1 cellular context compared by ENCODE assay signal in the genomic region with DNA sequence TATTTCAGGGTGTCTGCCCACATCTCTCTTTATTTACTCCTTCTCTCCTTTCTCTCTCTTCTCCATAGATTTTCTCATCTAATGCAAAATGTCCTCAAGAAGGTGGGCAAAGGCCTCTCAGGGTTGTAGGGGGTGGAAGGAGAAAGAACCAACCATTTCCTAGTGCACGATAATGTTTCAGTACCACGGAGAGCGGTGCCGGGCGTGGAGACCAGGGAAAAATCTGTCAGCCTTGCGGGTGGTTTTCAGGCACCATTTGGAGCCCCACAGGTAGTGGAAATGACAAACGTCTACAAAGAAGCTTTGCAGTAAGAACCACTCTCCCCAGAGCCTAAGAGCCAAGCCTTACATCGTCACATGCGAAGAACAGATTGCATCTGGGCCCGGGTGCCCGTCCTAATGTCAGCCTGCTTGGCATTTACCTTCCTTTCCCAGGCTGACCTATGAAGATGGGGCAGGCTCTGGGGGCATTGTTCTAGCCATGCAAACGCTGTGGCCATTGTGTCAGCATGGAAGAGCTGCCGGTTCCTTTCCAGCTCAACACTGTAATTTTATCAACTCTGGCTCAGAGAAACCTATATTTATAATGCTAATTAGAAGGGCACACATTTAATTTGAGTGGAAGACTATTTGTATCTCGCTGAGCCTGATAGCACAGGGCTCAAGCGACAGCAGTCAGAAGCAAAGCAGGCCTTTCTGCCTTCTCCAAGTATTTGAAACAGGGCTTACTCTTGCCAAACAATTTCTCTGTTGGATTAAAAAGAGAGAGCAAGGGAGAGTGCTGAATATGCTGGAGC.
TF ChIP-seq lines count a peak whose summit lies in the region.

No MANE protein-coding gene starts in this region.

TF ChIP-seq in WTC11, 78 proteins besides CTCF, POLR2A, EP300 and RAD21 (continued from another document):
- TF ChIP-seq, protein P1, sequence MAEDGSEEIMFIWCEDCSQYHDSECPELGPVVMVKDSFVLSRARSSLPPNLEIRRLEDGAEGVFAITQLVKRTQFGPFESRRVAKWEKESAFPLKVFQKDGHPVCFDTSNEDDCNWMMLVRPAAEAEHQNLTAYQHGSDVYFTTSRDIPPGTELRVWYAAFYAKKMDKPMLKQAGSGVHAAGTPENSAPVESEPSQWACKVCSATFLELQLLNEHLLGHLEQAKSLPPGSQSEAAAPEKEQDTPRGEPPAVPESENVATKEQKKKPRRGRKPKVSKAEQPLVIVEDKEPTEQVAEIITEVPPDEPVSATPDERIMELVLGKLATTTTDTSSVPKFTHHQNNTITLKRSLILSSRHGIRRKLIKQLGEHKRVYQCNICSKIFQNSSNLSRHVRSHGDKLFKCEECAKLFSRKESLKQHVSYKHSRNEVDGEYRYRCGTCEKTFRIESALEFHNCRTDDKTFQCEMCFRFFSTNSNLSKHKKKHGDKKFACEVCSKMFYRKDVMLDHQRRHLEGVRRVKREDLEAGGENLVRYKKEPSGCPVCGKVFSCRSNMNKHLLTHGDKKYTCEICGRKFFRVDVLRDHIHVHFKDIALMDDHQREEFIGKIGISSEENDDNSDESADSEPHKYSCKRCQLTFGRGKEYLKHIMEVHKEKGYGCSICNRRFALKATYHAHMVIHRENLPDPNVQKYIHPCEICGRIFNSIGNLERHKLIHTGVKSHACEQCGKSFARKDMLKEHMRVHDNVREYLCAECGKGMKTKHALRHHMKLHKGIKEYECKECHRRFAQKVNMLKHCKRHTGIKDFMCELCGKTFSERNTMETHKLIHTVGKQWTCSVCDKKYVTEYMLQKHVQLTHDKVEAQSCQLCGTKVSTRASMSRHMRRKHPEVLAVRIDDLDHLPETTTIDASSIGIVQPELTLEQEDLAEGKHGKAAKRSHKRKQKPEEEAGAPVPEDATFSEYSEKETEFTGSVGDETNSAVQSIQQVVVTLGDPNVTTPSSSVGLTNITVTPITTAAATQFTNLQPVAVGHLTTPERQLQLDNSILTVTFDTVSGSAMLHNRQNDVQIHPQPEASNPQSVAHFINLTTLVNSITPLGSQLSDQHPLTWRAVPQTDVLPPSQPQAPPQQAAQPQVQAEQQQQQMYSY (CRISPR knock-in tag; IDR thresholded peaks at IDR 0.05) = no peak
- TF ChIP-seq ZNF317 (CRISPR knock-in tag; IDR thresholded peaks at IDR 0.05; ENCODE audit: borderline replicate concordance, low read depth) (no peak), JUN (CRISPR knock-in tag; IDR thresholded peaks at IDR 0.05) (0 out of 2 replicates have a peak, but pooled peaks have one; percentile 51), SP1 (CRISPR knock-in tag; conservative IDR thresholded peaks at IDR 0.05) (no peak)
- TF ChIP-seq, protein P2, sequence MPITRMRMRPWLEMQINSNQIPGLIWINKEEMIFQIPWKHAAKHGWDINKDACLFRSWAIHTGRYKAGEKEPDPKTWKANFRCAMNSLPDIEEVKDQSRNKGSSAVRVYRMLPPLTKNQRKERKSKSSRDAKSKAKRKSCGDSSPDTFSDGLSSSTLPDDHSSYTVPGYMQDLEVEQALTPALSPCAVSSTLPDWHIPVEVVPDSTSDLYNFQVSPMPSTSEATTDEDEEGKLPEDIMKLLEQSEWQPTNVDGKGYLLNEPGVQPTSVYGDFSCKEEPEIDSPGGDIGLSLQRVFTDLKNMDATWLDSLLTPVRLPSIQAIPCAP (CRISPR knock-in tag; IDR thresholded peaks at IDR 0.05) = 0 out of 2 replicates have a peak, but pooled peaks have one; percentile 39
- TF ChIP-seq, protein P3, sequence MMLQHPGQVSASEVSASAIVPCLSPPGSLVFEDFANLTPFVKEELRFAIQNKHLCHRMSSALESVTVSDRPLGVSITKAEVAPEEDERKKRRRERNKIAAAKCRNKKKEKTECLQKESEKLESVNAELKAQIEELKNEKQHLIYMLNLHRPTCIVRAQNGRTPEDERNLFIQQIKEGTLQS (CRISPR knock-in tag; conservative IDR thresholded peaks at IDR 0.05) = no peak
